In the genomic region with DNA sequence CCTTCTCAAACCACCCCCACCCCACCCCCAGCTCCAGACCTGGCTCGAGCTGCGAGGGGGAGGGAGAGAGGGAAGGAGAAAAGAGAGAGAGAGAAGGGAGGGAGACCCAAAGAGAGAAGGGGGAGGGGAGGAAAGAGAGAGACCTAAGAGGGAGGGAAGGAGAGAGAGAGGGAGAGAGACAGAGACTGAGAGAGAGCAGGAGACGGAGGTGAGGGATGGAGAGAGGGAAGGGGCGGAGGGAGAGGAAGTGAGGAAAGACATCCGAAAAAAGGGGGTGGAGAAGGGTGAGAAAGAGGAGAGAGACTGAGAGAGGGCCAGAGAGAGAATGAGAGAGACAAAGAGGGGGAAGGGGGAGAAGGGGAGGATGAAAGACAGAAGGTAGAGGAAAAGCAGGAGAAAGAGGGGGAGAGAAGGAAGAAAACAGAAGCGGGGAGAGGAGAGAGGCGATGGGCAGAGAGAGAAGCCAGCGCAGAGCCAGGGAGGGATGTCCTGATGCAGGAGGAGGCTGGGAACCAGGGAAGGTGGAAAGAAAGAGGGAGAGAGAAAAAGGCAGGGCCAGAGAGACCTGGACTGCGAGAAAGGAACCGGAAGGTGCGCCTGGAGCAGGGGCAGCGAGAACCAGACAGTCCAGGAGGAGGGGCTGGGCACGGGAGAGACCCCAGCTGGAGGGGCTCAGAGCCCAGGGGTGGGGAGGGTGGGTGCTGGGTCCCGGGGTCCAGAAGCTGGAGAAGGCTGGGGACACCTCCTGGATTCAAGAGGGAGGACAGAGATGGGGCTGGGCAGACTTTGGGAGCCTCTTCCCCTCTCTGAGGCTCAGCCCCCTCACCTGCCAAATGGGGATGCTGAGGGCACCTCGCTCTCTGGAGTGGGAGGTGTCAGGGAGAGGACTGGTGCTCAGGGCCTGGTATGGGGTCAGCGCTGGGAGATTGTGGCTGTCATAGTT, we compare ENCODE assay signal across 9 cellular contexts. TPM values are rescaled to one million over a fixed set of nuclear protein-coding genes. Genes with fewer than 3 reads are reported as not detected.
DNase-seq lines count a peak whose midpoint lies in the region; ATAC-seq and TF ChIP-seq lines count a peak whose summit lies in the region.
"Had no signal": no experiment of that assay in that cellular context is flagged by ENCODE, and none has a peak within 500 bp of the region (broad histone marks: within the 10 kb centered on the region; RNA-seq: fewer than 3 reads in every experiment).

No MANE protein-coding gene starts in this region.

- H3K27me3 Mint-ChIP-seq in natural killer cell treated with Interleukin-12 subunit alpha and Interleukin-12 subunit beta and Interleukin-15 and Interleukin-18, amount 100 ng/mL, for 72 hours = peaks cover 39 to 43% of the 10 kb centered on the region in 2 donors

- H3K4me2 ChIP-seq in DND-41 (ENCODE audit: insufficient read depth, low read length) (peak overlapping the region; percentile 76), OCI-LY3 (ENCODE audit: low read length) (peak overlapping the region; percentile 84)

- DNase-seq in DND-41 = no peak
- DNase-seq in dorsolateral prefrontal cortex = no peak
- no peak for DNase-seq in natural killer cell treated with Interleukin-12 subunit alpha and Interleukin-12 subunit beta and Interleukin-15 and Interleukin-18, amount 100 ng/mL, for 72 hours (ENCODE audit: low spot score)
- DNase-seq in nucleus accumbens (lab: John Stamatoyannopoulos, UW) = no peak
- DNase-seq in GF-D8 (lab: John Stamatoyannopoulos, UW) = no peak
- no peak for DNase-seq in DMS53 (lab: John Stamatoyannopoulos, UW)

- peaks cover 7 to 10% of the 10 kb centered on the region in 2 donors for H3K4me1 Mint-ChIP-seq in natural killer cell treated with Interleukin-12 subunit alpha and Interleukin-12 subunit beta and Interleukin-15 and Interleukin-18, amount 100 ng/mL, for 72 hours (ENCODE audit: low read depth in 2 of 2)

- H3K27ac ChIP-seq in DND-41 (ENCODE audit: low read length) = no peak overlapping the region
- H3K27ac ChIP-seq in OCI-LY3 (ENCODE audit: low read length) = no peak overlapping the region
- peak overlapping the region; percentile 92 to 99 (median 98) for H3K27ac ChIP-seq in dorsolateral prefrontal cortex

- no peaks in the 10 kb centered on the region for H3K79me2 ChIP-seq in DND-41 (ENCODE audit: insufficient read depth, low read length)
- H3K79me2 ChIP-seq in OCI-LY3 (ENCODE audit: low read length) = no peaks in the 10 kb centered on the region

- no peaks in the 10 kb centered on the region for H3K9me3 ChIP-seq in DND-41 (ENCODE audit: insufficient read depth, low read length, severe bottlenecking)
- H3K9me3 ChIP-seq in OCI-LY3 (ENCODE audit: insufficient read depth, low read length) = no peaks in the 10 kb centered on the region

- no peak for TF ChIP-seq CTCF in DND-41 (IDR thresholded peaks at IDR 0.05; ENCODE audit: borderline replicate concordance, extremely low read depth, low read length, poor library complexity, severe bottlenecking)
- no peak for TF ChIP-seq CTCF in OCI-LY3 (IDR thresholded peaks at IDR 0.05; ENCODE audit: low read depth, low read length)
- no peak for TF ChIP-seq CTCF in dorsolateral prefrontal cortex (IDR thresholded peaks at IDR 0.05 in 54 of 56, conservative IDR thresholded peaks at IDR 0.05 in 2 of 56; ENCODE audit: low read depth in 1 of 56, partially characterized antibody in 56 of 56)

- H3K4me1 ChIP-seq in DND-41 (ENCODE audit: insufficient read depth, low read length) (peaks cover 19% of the 10 kb centered on the region), OCI-LY3 (ENCODE audit: low read length) (peaks cover 8% of the 10 kb centered on the region; the same call in 1 of the 2 replicates)

- H3K36me3 Mint-ChIP-seq in natural killer cell treated with Interleukin-12 subunit alpha and Interleukin-12 subunit beta and Interleukin-15 and Interleukin-18, amount 100 ng/mL, for 72 hours = no peaks in the 10 kb centered on the region

- H3K36me3 ChIP-seq in DND-41 (ENCODE audit: insufficient read depth, low read length) (no peaks in the 10 kb centered on the region), OCI-LY3 (replicated peaks; ENCODE audit: low read depth, low read length) (no peaks in the 10 kb centered on the region)

- intact Hi-C loops in dorsolateral prefrontal cortex (cut with DNase I) = loop anchor here in 1 of 2 donors (1.0 kb wide), 1 partner anchor 13 kb away; no protein-coding TSS in a partner anchor

- H2AFZ ChIP-seq in DND-41 (ENCODE audit: low read depth, low read length) = peak overlapping the region; percentile 2; the same call in 1 of the 2 replicates
- peak overlapping the region; percentile 82 for H2AFZ ChIP-seq in OCI-LY3 (ENCODE audit: low read depth, low read length)

- H3K9ac ChIP-seq in DND-41 (ENCODE audit: low read depth, low read length) = no peak overlapping the region; the same call in 1 of the 2 replicates
- peak overlapping the region; percentile 66; the same call in 1 of the 2 replicates for H3K9ac ChIP-seq in OCI-LY3 (ENCODE audit: low read length)

- H3K4me3 ChIP-seq in DND-41 (ENCODE audit: low read depth in 1 of 2, low read length in 2 of 2) (peak overlapping the region in 1 of 2 experiments; percentile 60; a peak in 1 of 4 replicates), OCI-LY3 (ENCODE audit: low read length) (peak overlapping the region; percentile 78), dorsolateral prefrontal cortex (peak overlapping the region; percentile 54 to 97 (median 85))

- peaks cover 35% of the 10 kb centered on the region for H3K27me3 ChIP-seq in DND-41 (ENCODE audit: insufficient read depth, low read length, poor library complexity)
- peaks cover 8% of the 10 kb centered on the region; the same call in 1 of the 2 replicates for H3K27me3 ChIP-seq in OCI-LY3 (ENCODE audit: low read depth, low read length)
- no peaks in the 10 kb centered on the region for H3K27me3 ChIP-seq in dorsolateral prefrontal cortex

- ATAC-seq in DND-41 (ENCODE audit: insufficient read depth, low read depth) (no peak), GM18511 (IDR thresholded peaks at IDR 0.05; ENCODE audit: unreplicated experiment) (no peak)
- ATAC-seq in natural killer cell treated with Interleukin-12 subunit alpha and Interleukin-12 subunit beta and Interleukin-15 and Interleukin-18, amount 100 ng/mL, for 72 hours = no peak

- H3K4me3 Mint-ChIP-seq in natural killer cell treated with Interleukin-12 subunit alpha and Interleukin-12 subunit beta and Interleukin-15 and Interleukin-18, amount 100 ng/mL, for 72 hours = peak overlapping the region; percentile 32

- no peaks in the 10 kb centered on the region for H3K9me3 Mint-ChIP-seq in natural killer cell treated with Interleukin-12 subunit alpha and Interleukin-12 subunit beta and Interleukin-15 and Interleukin-18, amount 100 ng/mL, for 72 hours

- no peak overlapping the region for H3K27ac Mint-ChIP-seq in natural killer cell treated with Interleukin-12 subunit alpha and Interleukin-12 subunit beta and Interleukin-15 and Interleukin-18, amount 100 ng/mL, for 72 hours

- H4K20me1 ChIP-seq in DND-41 (ENCODE audit: insufficient read depth, low read length) = peaks cover 5% of the 10 kb centered on the region
- H4K20me1 ChIP-seq in OCI-LY3 (ENCODE audit: insufficient read depth, low read length) = no peaks in the 10 kb centered on the region

RNA-seq across cellular contexts. Expression of a gene that starts 1.7 kb away (rescaled TPM):
- total RNA-seq in dorsolateral prefrontal cortex = 10 to 100 TPM; 15.5 to 76.0 (median 27.1) TPM
- 1 to 10 TPM; 2.7 to 3.0 TPM for total RNA-seq in natural killer cell treated with Interleukin-12 subunit alpha and Interleukin-12 subunit beta and Interleukin-15 and Interleukin-18, amount 100 ng/mL, for 72 hours

RNA-seq across cellular contexts. Expression of a gene that starts 32.4 kb away (rescaled TPM):
- total RNA-seq in dorsolateral prefrontal cortex = 1 to 10 TPM; 1.1 to 8.3 (median 4.0) TPM
- not detected for total RNA-seq in natural killer cell treated with Interleukin-12 subunit alpha and Interleukin-12 subunit beta and Interleukin-15 and Interleukin-18, amount 100 ng/mL, for 72 hours
- total RNA-seq: M059J had no signal

RNA-seq across cellular contexts. Expression of a gene that starts 44.8 kb away (rescaled TPM):
- 10 to 100 TPM in 2 of 120 experiments, 1 to 10 TPM in 103, under 1 TPM in 11, not detected in 4; 0.33 to 13.4 (median 3.2) TPM for total RNA-seq in dorsolateral prefrontal cortex
- not detected for total RNA-seq in natural killer cell treated with Interleukin-12 subunit alpha and Interleukin-12 subunit beta and Interleukin-15 and Interleukin-18, amount 100 ng/mL, for 72 hours
- total RNA-seq: M059J had no signal

Comparison
In these comparisons a context has a peak if more than half of its experiments do, and no peak if none do; other contexts are left out.
1. H3K27ac ChIP-seq: peak in dorsolateral prefrontal cortex (59 of 59); none in DND-41 (single experiment) and OCI-LY3 (single experiment).
2. RNA of a gene that starts 1.7 kb away (total RNA-seq): 15.5 to 76.0 TPM in dorsolateral prefrontal cortex; 2.7 to 3.0 TPM in natural killer cell treated with Interleukin-12 subunit alpha and Interleukin-12 subunit beta and Interleukin-15 and Interleukin-18, amount 100 ng/mL, for 72 hours; every median in the first group is over 4 times any median in the second.